ENCODE assay signal across 22 cellular contexts in genomic region chr20:45897289-45897688, GRCh38. TPM values are rescaled to one million over a fixed set of nuclear protein-coding genes. Genes with fewer than 3 reads are reported as not detected.
DNase-seq lines count a peak whose midpoint lies in the region; ATAC-seq and TF ChIP-seq lines count a peak whose summit lies in the region.
"Had no signal": no experiment of that assay in that cellular context is flagged by ENCODE, and none has a peak within 500 bp of the region (broad histone marks: within the 10 kb centered on the region; RNA-seq: fewer than 3 reads in every experiment).

No MANE protein-coding gene starts in this region.

- H3K4me3 ChIP-seq in RWPE2 (ENCODE audit: severe bottlenecking): no peak overlapping the region
- H3K4me3 ChIP-seq: GM12878 had no signal

- peak; percentile 62 for DNase-seq in RWPE2 (ENCODE audit: low spot score)
- no peak for DNase-seq in nephron progenitor cell
- DNase-seq in chondrocyte (ENCODE audit: low spot score): no peak
- DNase-seq in NCI-H1436 treated with DMSO at 0.1 percent for 48 hours (lab: John Stamatoyannopoulos, UW): no peak
- DNase-seq: ACHN; BE2C; C1 segment of cervical spinal cord; CD4-positive, CD25-positive, alpha-beta regulatory T cell; CD8-positive, alpha-beta memory T cell; COR-L47; DMS 273 treated with DMSO at 0.1 percent for 48 hours; DMS53; DND-41; EL; GOT3; H7; HFFc6 had no signal

- no peak for ATAC-seq in RWPE2 (ENCODE audit: low read depth)
- ATAC-seq: GM12878, HCT116 had no signal

- no peaks in the 10 kb centered on the region for H3K4me1 ChIP-seq in RWPE2 (ENCODE audit: insufficient read depth, poor library complexity, severe bottlenecking)
- H3K4me1 ChIP-seq: BE2C had no signal

- H3K9me3 Mint-ChIP-seq in nephron progenitor cell: no peaks in the 10 kb centered on the region
- no peaks in the 10 kb centered on the region for H3K9me3 Mint-ChIP-seq in chondrocyte (ENCODE audit: low read depth)
- H3K9me3 Mint-ChIP-seq: CD4-positive, CD25-positive, alpha-beta regulatory T cell; CD8-positive, alpha-beta memory T cell; HFFc6; IgD-negative memory B cell had no signal

- H3K36me3 ChIP-seq in RWPE2 (ENCODE audit: low read depth): peaks cover 38% of the 10 kb centered on the region

- TF ChIP-seq CTCF in RWPE2 (IDR thresholded peaks at IDR 0.05; ENCODE audit: poor library complexity, severe bottlenecking) (no peak), nephron progenitor cell (IDR thresholded peaks at IDR 0.05) (no peak), chondrocyte (IDR thresholded peaks at IDR 0.05) (no peak)

- H3K27me3 Mint-ChIP-seq in nephron progenitor cell (ENCODE audit: low read depth, poor library complexity) (no peaks in the 10 kb centered on the region), chondrocyte (ENCODE audit: low read depth) (no peaks in the 10 kb centered on the region)
- H3K27me3 Mint-ChIP-seq: CD4-positive, CD25-positive, alpha-beta regulatory T cell; CD8-positive, alpha-beta memory T cell; IgD-negative memory B cell had no signal

- H3K4me1 Mint-ChIP-seq in nephron progenitor cell: peaks cover 12% of the 10 kb centered on the region
- peaks cover 9% of the 10 kb centered on the region for H3K4me1 Mint-ChIP-seq in chondrocyte (ENCODE audit: low read depth)

- no peaks in the 10 kb centered on the region for H3K27me3 ChIP-seq in RWPE2 (ENCODE audit: insufficient read depth, poor library complexity, severe bottlenecking)
- H3K27me3 ChIP-seq: BE2C had no signal

- H3K9me3 ChIP-seq in RWPE2 (ENCODE audit: severe bottlenecking): no peaks in the 10 kb centered on the region
- H3K9me3 ChIP-seq: BE2C had no signal

- no peak overlapping the region for H3K27ac ChIP-seq in RWPE2 (ENCODE audit: poor library complexity, severe bottlenecking)
- H3K27ac ChIP-seq: HL-60 had no signal

- no peak overlapping the region for H3K4me3 Mint-ChIP-seq in nephron progenitor cell
- no peak overlapping the region for H3K4me3 Mint-ChIP-seq in chondrocyte (ENCODE audit: unreplicated experiment)
- H3K4me3 Mint-ChIP-seq: CD4-positive, CD25-positive, alpha-beta regulatory T cell; HFFc6; IgD-negative memory B cell had no signal

- H3K27ac Mint-ChIP-seq in nephron progenitor cell (peak overlapping the region; percentile 14), chondrocyte (ENCODE audit: unreplicated experiment) (no peak overlapping the region)
- H3K27ac Mint-ChIP-seq: CD4-positive, CD25-positive, alpha-beta regulatory T cell; HFFc6; IgD-negative memory B cell had no signal

- peaks cover 15% of the 10 kb centered on the region for H3K36me3 Mint-ChIP-seq in nephron progenitor cell (ENCODE audit: low read depth)
- peaks cover 15% of the 10 kb centered on the region for H3K36me3 Mint-ChIP-seq in chondrocyte (ENCODE audit: low read depth)
- H3K36me3 Mint-ChIP-seq: IgD-negative memory B cell had no signal

RNA-seq across cellular contexts. Expression of gene CTSA, which starts 6.2 kb away (rescaled TPM):
- 172 to 199 TPM (median 175 TPM) in 3 replicates for total RNA-seq in chondrocyte

RNA-seq across cellular contexts. Expression of gene NEURL2, which starts 6.3 kb away (rescaled TPM):
- 1.8 to 3.0 TPM (median 2.7 TPM) in 3 replicates for total RNA-seq in chondrocyte

RNA-seq across cellular contexts. Expression of gene SPATA25, which starts 9.9 kb away (rescaled TPM):
- total RNA-seq in chondrocyte: 0.49 to 1.4 TPM (median 1.2 TPM) in 3 replicates
- total RNA-seq: G401 had no signal

RNA-seq across cellular contexts. Expression of gene PLTP, which starts 14.7 kb away (rescaled TPM):
- total RNA-seq in chondrocyte: 48.1 to 53.1 TPM (median 48.5 TPM) in 3 replicates

RNA-seq across cellular contexts. Expression of gene ZSWIM1, which starts 16.3 kb away (rescaled TPM):
- 7.9 to 11.3 TPM (median 8.1 TPM) in 3 replicates for total RNA-seq in chondrocyte
